9 cellular contexts compared by ENCODE assay signal in genomic region chr9:25830381-25830780, GRCh38.
"Had no signal": no experiment of that assay in that cellular context is flagged by ENCODE, and none has a peak within 500 bp of the region (broad histone marks: within the 10 kb centered on the region; RNA-seq: fewer than 3 reads in every experiment).

No MANE protein-coding gene starts in this region.

- ATAC-seq: GM23338, HCT116 had no signal

- DNase-seq: H7, HFFc6, KBM-7 had no signal

- H3K4me2 ChIP-seq: GM23338, KMS-11 had no signal

- H3K4me1 ChIP-seq: HAP-1 had no signal

- H3K36me3 Mint-ChIP-seq: IgD-negative memory B cell had no signal

- H3K4me3 ChIP-seq: GM23338, HAP-1 had no signal

- H3K4me1 Mint-ChIP-seq: GM23338, IgD-negative memory B cell had no signal

- H3K27ac Mint-ChIP-seq: GM23338, HFFc6, IgD-negative memory B cell had no signal

- H2AFZ ChIP-seq: GM23338 had no signal

- H3K4me3 Mint-ChIP-seq: GM23338, HFFc6, IgD-negative memory B cell had no signal

- H3K9ac ChIP-seq: KMS-11 had no signal

- H3K36me3 ChIP-seq: HAP-1 had no signal

- H3K27ac ChIP-seq: HL-60, KMS-11 had no signal
